In the genomic region with DNA sequence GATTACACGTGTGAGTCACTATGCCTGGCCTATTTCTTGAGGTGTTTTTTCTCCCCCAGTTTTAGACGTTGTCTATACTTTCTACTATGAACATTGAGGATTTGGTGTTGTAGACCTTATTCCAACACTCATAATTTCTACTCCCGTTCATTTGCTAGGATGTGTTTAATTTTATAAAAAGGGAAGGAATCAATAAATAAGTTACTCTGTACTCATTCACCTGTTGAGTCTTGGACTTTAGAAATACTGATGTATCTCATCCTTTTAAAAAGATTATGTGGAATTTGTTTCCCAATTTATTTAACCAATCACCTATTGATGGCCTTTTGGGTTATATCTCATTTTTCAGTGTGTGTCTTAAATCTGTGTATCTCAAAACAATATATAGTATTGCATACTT, we compare ENCODE assay signal across 22 cellular contexts. TPM values are rescaled to one million over a fixed set of nuclear protein-coding genes. Genes with fewer than 3 reads are reported as not detected.
A peak's percentile ranks its signal among the peaks of the same experiment; 100 is the strongest.
DNase-seq lines count a peak whose midpoint lies in the region; ATAC-seq, FAIRE-seq and TF ChIP-seq lines count a peak whose summit lies in the region.
"Had no signal": no experiment of that assay in that cellular context is flagged by ENCODE, and none has a peak within 500 bp of the region (broad histone marks: within the 10 kb centered on the region; RNA-seq: fewer than 3 reads in every experiment).

No MANE protein-coding gene starts in this region.

- no peaks in the 10 kb centered on the region for H3K9me1 ChIP-seq in endothelial cell of umbilical vein (replicated peaks; ENCODE audit: control insufficient read depth, extremely low read depth, insufficient read depth, low read length)

- in situ Hi-C loops in Panc1 (cut with HindIII; ENCODE audit: low pct_unique_long_range_greater_than_20kb, low sequenced_read_pairs) = no loop called here

- H3K36me3 ChIP-seq in breast epithelium = no peaks in the 10 kb centered on the region
- peaks cover 9% of the 10 kb centered on the region for H3K36me3 ChIP-seq in Panc1 (ENCODE audit: control insufficient read depth, insufficient read depth, low read length)
- H3K36me3 ChIP-seq in endothelial cell of umbilical vein (ENCODE audit: control insufficient read depth in 2 of 2, extremely low read depth in 1 of 2, insufficient read depth in 2 of 2, low read length in 2 of 2) = peaks cover 0 to 3% of the 10 kb centered on the region in 2 experiments
- H3K36me3 ChIP-seq: colonic mucosa had no signal

- H3K27ac Mint-ChIP-seq in MCF 10A (ENCODE audit: low read depth, unreplicated experiment) = peak overlapping the region; percentile 90
- H3K27ac Mint-ChIP-seq in stimulated activated effector memory CD8-positive, alpha-beta T cell treated with anti-CD3 and anti-CD28 coated beads, Interleukin-12 subunit alpha, Interleukin-12 subunit beta, amount 100 ng/mL, for 72 hours = peak overlapping the region; percentile 23
- no peak overlapping the region for H3K27ac Mint-ChIP-seq in CD14-positive monocyte
- H3K27ac Mint-ChIP-seq: activated CD8-positive, alpha-beta T cell treated with anti-CD3 and anti-CD28 coated beads for 36 hours; H9 had no signal

- no peaks in the 10 kb centered on the region for H3K27me3 ChIP-seq in breast epithelium
- H3K27me3 ChIP-seq in Panc1 (ENCODE audit: control insufficient read depth, insufficient read depth, low read length) = no peaks in the 10 kb centered on the region
- no peaks in the 10 kb centered on the region for H3K27me3 ChIP-seq in endothelial cell of umbilical vein (ENCODE audit: control insufficient read depth in 2 of 2, insufficient read depth in 2 of 2, low read length in 2 of 2)
- H3K27me3 ChIP-seq: colonic mucosa, MG63, testis had no signal

- no peak overlapping the region for H3K27ac ChIP-seq in breast epithelium
- H3K27ac ChIP-seq in Panc1 (ENCODE audit: low read length) = peak overlapping the region; percentile 0; the same call in 1 of the 2 replicates
- H3K27ac ChIP-seq in endothelial cell of umbilical vein (ENCODE audit: insufficient read depth, low read depth, low read length) = peak overlapping the region; percentile 54
- H3K27ac ChIP-seq: colonic mucosa, testis had no signal

- H3K4me3 ChIP-seq in breast epithelium (no peak overlapping the region), Panc1 (ENCODE audit: low read depth in 2 of 2, low read length in 2 of 2) (no peak overlapping the region), endothelial cell of umbilical vein (replicated peaks in 1 of 3; ENCODE audit: insufficient read depth in 1 of 3, low read depth in 1 of 3, low read length in 3 of 3) (no peak overlapping the region)
- H3K4me3 ChIP-seq: colonic mucosa, MG63, SK-N-MC, testis had no signal

- H3K4me3 Mint-ChIP-seq in MCF 10A (ENCODE audit: unreplicated experiment) = no peak overlapping the region
- H3K4me3 Mint-ChIP-seq in stimulated activated effector memory CD8-positive, alpha-beta T cell treated with anti-CD3 and anti-CD28 coated beads, Interleukin-12 subunit alpha, Interleukin-12 subunit beta, amount 100 ng/mL, for 72 hours = peak overlapping the region; percentile 85
- H3K4me3 Mint-ChIP-seq in CD14-positive monocyte = no peak overlapping the region

- POLR2A ChIA-PET in MCF 10A (lab: Yijun Ruan, JAX) = interaction anchor here (0.6 to 0.9 kb wide), 2 partner anchors 48 to 119 kb away, joined by 3 to 4 read pairs; no protein-coding TSS in a partner anchor
- POLR2A ChIA-PET in Panc1 (lab: Charles Lee) = interaction anchor here (0.6 kb wide), 2 partner anchors 17 to 114 kb away, joined by 3 read pairs; no protein-coding TSS in a partner anchor
- POLR2A ChIA-PET in endothelial cell of umbilical vein (lab: Charles Lee) = no interaction called here

- peak overlapping the region; percentile 56 for H3K4me2 ChIP-seq in endothelial cell of umbilical vein (ENCODE audit: insufficient read depth, low read length)

- H3K4me1 ChIP-seq in breast epithelium (no peaks in the 10 kb centered on the region), Panc1 (ENCODE audit: control insufficient read depth, insufficient read depth, low read length) (peaks cover 28% of the 10 kb centered on the region), endothelial cell of umbilical vein (ENCODE audit: control insufficient read depth, extremely low read depth, insufficient read depth, low read length) (peaks cover 33% of the 10 kb centered on the region)

- no peak for DNase-seq in MCF 10A (ENCODE audit: unreplicated experiment)
- DNase-seq in breast epithelium (ENCODE audit: low spot score in 2 of 2) = no peak
- no peak for DNase-seq in Panc1 (ENCODE audit: low read depth, low spot score)
- no peak for DNase-seq in endothelial cell of umbilical vein (ENCODE audit: low read depth, low spot score)
- no peak for DNase-seq in stimulated activated effector memory CD8-positive, alpha-beta T cell treated with anti-CD3 and anti-CD28 coated beads, Interleukin-12 subunit alpha, Interleukin-12 subunit beta, amount 100 ng/mL, for 72 hours (ENCODE audit: low spot score in 2 of 2)
- no peak for DNase-seq in HT-29 (ENCODE audit: low spot score)
- DNase-seq in CD14-positive monocyte (ENCODE audit: low spot score) = no peak
- DNase-seq: activated CD8-positive, alpha-beta T cell treated with anti-CD3 and anti-CD28 coated beads for 36 hours; anterior cingulate cortex; colonic mucosa; H9; immature natural killer cell; NCI-H1930; NCI-H510A; occipital lobe; stimulated activated CD4-positive, alpha-beta T cell treated with anti-CD3 and anti-CD28 coated beads, Interleukin-4, amount 100 ng/mL, for 1 hour; stimulated activated CD8-positive, alpha-beta memory T cell treated with anti-CD3 and anti-CD28 coated beads, Interleukin-4, amount 100 ng/mL, for 48 hours; testis had no signal

- H3K9me3 ChIP-seq in breast epithelium (no peaks in the 10 kb centered on the region), Panc1 (ENCODE audit: control insufficient read depth, insufficient read depth, low read depth, low read length) (no peaks in the 10 kb centered on the region), endothelial cell of umbilical vein (replicated peaks; ENCODE audit: control insufficient read depth, insufficient read depth, low read length) (no peaks in the 10 kb centered on the region)
- H3K9me3 ChIP-seq: colonic mucosa, MG63, testis had no signal

- H2AFZ ChIP-seq in endothelial cell of umbilical vein (ENCODE audit: low read depth, low read length) = no peak overlapping the region

- H3K27me3 Mint-ChIP-seq in MCF 10A (ENCODE audit: insufficient read depth, unreplicated experiment) = no peaks in the 10 kb centered on the region
- no peaks in the 10 kb centered on the region for H3K27me3 Mint-ChIP-seq in CD14-positive monocyte (ENCODE audit: low read depth in 3 of 3)
- H3K27me3 Mint-ChIP-seq: activated CD8-positive, alpha-beta T cell treated with anti-CD3 and anti-CD28 coated beads for 36 hours had no signal

- ATAC-seq in Panc1 (no peak), GM19324 (IDR thresholded peaks at IDR 0.05; ENCODE audit: low FRiP score, unreplicated experiment) (no peak)
- ATAC-seq in stimulated activated effector memory CD8-positive, alpha-beta T cell treated with anti-CD3 and anti-CD28 coated beads, Interleukin-12 subunit alpha, Interleukin-12 subunit beta, amount 100 ng/mL, for 72 hours = no peak
- ATAC-seq: activated CD8-positive, alpha-beta T cell treated with anti-CD3 and anti-CD28 coated beads for 36 hours; sciatic nerve had no signal

- FAIRE-seq in endothelial cell of umbilical vein (lab: Jason Lieb, UNC) = no peak

- H3K4me1 Mint-ChIP-seq in MCF 10A (ENCODE audit: insufficient read depth, unreplicated experiment) (peaks cover 40% of the 10 kb centered on the region), CD14-positive monocyte (peaks cover 31% of the 10 kb centered on the region)
- H3K4me1 Mint-ChIP-seq in stimulated activated effector memory CD8-positive, alpha-beta T cell treated with anti-CD3 and anti-CD28 coated beads, Interleukin-12 subunit alpha, Interleukin-12 subunit beta, amount 100 ng/mL, for 72 hours = peaks cover 38% of the 10 kb centered on the region

- TF ChIP-seq CTCF in MCF 10A (IDR thresholded peaks at IDR 0.05; ENCODE audit: unreplicated experiment) (no peak), breast epithelium (IDR thresholded peaks at IDR 0.05) (no peak), Panc1 (IDR thresholded peaks at IDR 0.05) (no peak), endothelial cell of umbilical vein (IDR thresholded peaks at IDR 0.05; ENCODE audit: extremely low read depth in 1 of 2, insufficient read depth in 1 of 2, low read depth in 1 of 2, low read length in 2 of 2) (no peak), CD14-positive monocyte (IDR thresholded peaks at IDR 0.05) (no peak)

- H3K9ac ChIP-seq in endothelial cell of umbilical vein (replicated peaks; ENCODE audit: extremely low read depth, insufficient read depth, low read length) = no peak overlapping the region

- intact Hi-C loops in MCF 10A (cut with micrococcal nuclease) = loop anchor here (10.0 kb wide), 1 partner anchor 73 kb away; a partner anchor contains a TSS
- intact Hi-C loops in breast epithelium (cut with DNase I; ENCODE audit: low total_unique reads) = no loop called here
- intact Hi-C loops in Panc1 (cut with micrococcal nuclease; ENCODE audit: unreplicated experiment) = no loop called here
- intact Hi-C loops in endothelial cell of umbilical vein (cut with micrococcal nuclease) = loop anchor here (2.0 kb wide), 1 partner anchor 57 kb away; no protein-coding TSS in a partner anchor
- intact Hi-C loops in CD14-positive monocyte (cut with micrococcal nuclease) = loop anchor here (10.0 kb wide), 2 partner anchors 97 to 127 kb away; a partner anchor contains a TSS

- TF ChIP-seq POLR2A in breast epithelium (IDR thresholded peaks at IDR 0.05) = no peak
- no peak for TF ChIP-seq POLR2A in endothelial cell of umbilical vein (IDR thresholded peaks at IDR 0.05; ENCODE audit: low read depth, low read length)

- dilution Hi-C loops in endothelial cell of umbilical vein (cut with MboI; ENCODE audit: extremely low pct_ligation_motif_present, low sequenced_read_pairs) = no loop called here

- CTCF ChIA-PET in MCF 10A (lab: Yijun Ruan, JAX) = no interaction called here
- CTCF ChIA-PET in Panc1 (lab: Charles Lee) = interaction anchor here (0.6 kb wide), 1 partner anchor 48 kb away, joined by 5 read pairs; no protein-coding TSS in a partner anchor
- CTCF ChIA-PET in endothelial cell of umbilical vein (lab: Charles Lee) = interaction anchor here (1.0 kb wide), 1 partner anchor 27 kb away, joined by 3 read pairs; no protein-coding TSS in a partner anchor

- peaks cover 62% of the 10 kb centered on the region for H3K79me2 ChIP-seq in endothelial cell of umbilical vein (ENCODE audit: control insufficient read depth, insufficient read depth, low read length)

- no TSS peak for BruUV-seq in MCF 10A (replicated peaks; lab: Mats Ljungman, UMichigan)
- BruUV-seq in Panc1 (replicated peaks; lab: Mats Ljungman, UMichigan) = no TSS peak
- no TSS peak for BruUV-seq in endothelial cell of umbilical vein (replicated peaks; lab: Mats Ljungman, UMichigan)

- no peaks in the 10 kb centered on the region for H4K20me1 ChIP-seq in endothelial cell of umbilical vein (replicated peaks; ENCODE audit: control insufficient read depth, extremely low read depth, insufficient read depth, low read length)

- H3K36me3 Mint-ChIP-seq in MCF 10A (ENCODE audit: insufficient read depth, unreplicated experiment) = peaks cover 57% of the 10 kb centered on the region
- peaks cover 64% of the 10 kb centered on the region for H3K36me3 Mint-ChIP-seq in stimulated activated effector memory CD8-positive, alpha-beta T cell treated with anti-CD3 and anti-CD28 coated beads, Interleukin-12 subunit alpha, Interleukin-12 subunit beta, amount 100 ng/mL, for 72 hours
- peaks cover 34 to 54% of the 10 kb centered on the region in 2 donors for H3K36me3 Mint-ChIP-seq in CD14-positive monocyte

- H3K9me3 Mint-ChIP-seq in MCF 10A (ENCODE audit: unreplicated experiment) (peaks cover 6% of the 10 kb centered on the region), CD14-positive monocyte (peaks cover 0 to 2% (median 0%) of the 10 kb centered on the region in 7 donors)
- H3K9me3 Mint-ChIP-seq in stimulated activated effector memory CD8-positive, alpha-beta T cell treated with anti-CD3 and anti-CD28 coated beads, Interleukin-12 subunit alpha, Interleukin-12 subunit beta, amount 100 ng/mL, for 72 hours = no peaks in the 10 kb centered on the region
- H3K9me3 Mint-ChIP-seq: activated CD8-positive, alpha-beta T cell treated with anti-CD3 and anti-CD28 coated beads for 36 hours; H9; immature natural killer cell had no signal

RNA-seq across cellular contexts. Expression of a gene that starts 3.2 kb away (rescaled TPM):
- 43.7 and 48.5 TPM in 2 replicates for total RNA-seq in MCF 10A (2022)
- 10 to 100 TPM; 13.4 to 28.7 (median 20.3) TPM for total RNA-seq in breast epithelium
- total RNA-seq in Panc1 (2021; ENCODE audit: unreplicated experiment) = 44.4 TPM
- 42.8 TPM for polyA plus RNA-seq in Panc1 (2012; ENCODE audit: insufficient read length)
- total RNA-seq in endothelial cell of umbilical vein = 33.4 and 38.1 TPM in 2 replicates
- polyA plus RNA-seq in endothelial cell of umbilical vein = 19.3 and 24.6 TPM in 2 replicates
- 27.2 and 29.3 TPM in 2 replicates for polyA plus RNA-seq in endothelial cell of umbilical vein (2011; cell fraction: cytosol; rRNA removed)
- 20.9 and 27.2 TPM in 2 replicates for polyA plus RNA-seq in endothelial cell of umbilical vein (2011; cell fraction: nucleus; rRNA removed)
- polyA plus RNA-seq in endothelial cell of umbilical vein (2012) = 62.9 and 66.4 TPM in 2 replicates
- 106 and 120 TPM in 2 replicates for polyA minus RNA-seq in endothelial cell of umbilical vein
- 42.7 TPM for polyA minus RNA-seq in endothelial cell of umbilical vein (2011; cell fraction: cytosol; rRNA and poly(A)+ RNA removed)
- 95.6 and 109 TPM in 2 replicates for polyA minus RNA-seq in endothelial cell of umbilical vein (2011; cell fraction: nucleus; rRNA and poly(A)+ RNA removed)
- 23.0 and 36.2 TPM in 2 replicates for total RNA-seq in HT-29 (2014; rRNA removed; shearing (Covaris generic))
- 10 to 100 TPM; 14.4 to 20.4 TPM for polyA plus RNA-seq in CD14-positive monocyte

RNA-seq across cellular contexts. Expression of a gene that starts 48.5 kb away (rescaled TPM):
- 14.1 and 21.9 TPM in 2 replicates for total RNA-seq in MCF 10A (2022)
- 1 to 10 TPM; 2.6 to 6.1 (median 2.9) TPM for total RNA-seq in breast epithelium
- 35.6 TPM for total RNA-seq in Panc1 (2021; ENCODE audit: unreplicated experiment)
- polyA plus RNA-seq in Panc1 (2012; ENCODE audit: insufficient read length) = 22.7 TPM
- 16.4 and 17.1 TPM in 2 replicates for total RNA-seq in endothelial cell of umbilical vein
- polyA plus RNA-seq in endothelial cell of umbilical vein = 5.3 and 6.5 TPM in 2 replicates
- polyA plus RNA-seq in endothelial cell of umbilical vein (2011; cell fraction: cytosol; rRNA removed) = 6.0 and 6.8 TPM in 2 replicates
- 2.1 and 4.5 TPM in 2 replicates for polyA plus RNA-seq in endothelial cell of umbilical vein (2011; cell fraction: nucleus; rRNA removed)
- 4.9 and 9.0 TPM in 2 replicates for polyA plus RNA-seq in endothelial cell of umbilical vein (2012)
- 1.4 and 2.5 TPM in 2 replicates for polyA minus RNA-seq in endothelial cell of umbilical vein
- polyA minus RNA-seq in endothelial cell of umbilical vein (2011; cell fraction: cytosol; rRNA and poly(A)+ RNA removed) = 10.3 TPM
- polyA minus RNA-seq in endothelial cell of umbilical vein (2011; cell fraction: nucleus; rRNA and poly(A)+ RNA removed) = 1.9 and 3.8 TPM in 2 replicates
- total RNA-seq in HT-29 (2014; rRNA removed; shearing (Covaris generic)) = 50.7 and 69.3 TPM in 2 replicates
- polyA plus RNA-seq in CD14-positive monocyte = under 1 TPM; 0.57 to 0.61 TPM

Comparison
In these comparisons a context has a peak if more than half of its experiments do, and no peak if none do; other contexts are left out.
1. intact Hi-C loops: an anchor here in MCF 10A (10.0 kb wide), endothelial cell of umbilical vein (2.0 kb wide) and CD14-positive monocyte (10.0 kb wide); none called in breast epithelium and Panc1.
2. H3K27ac Mint-ChIP-seq: peak in MCF 10A (single experiment) and stimulated activated effector memory CD8-positive, alpha-beta T cell treated with anti-CD3 and anti-CD28 coated beads, Interleukin-12 subunit alpha, Interleukin-12 subunit beta, amount 100 ng/mL, for 72 hours (single experiment); none in CD14-positive monocyte (0 of 7).
3. H3K27ac ChIP-seq: peak in Panc1 (single experiment) and endothelial cell of umbilical vein (single experiment); none in breast epithelium (0 of 2).